26 cellular contexts compared by ENCODE assay signal in genomic region chr2:47561906-47562305, GRCh38. TPM values are rescaled to one million over a fixed set of nuclear protein-coding genes. Genes with fewer than 3 reads are reported as not detected.
DNase-seq lines count a peak whose midpoint lies in the region; ATAC-seq, FAIRE-seq and TF ChIP-seq lines count a peak whose summit lies in the region.
"Had no signal": no experiment of that assay in that cellular context is flagged by ENCODE, and none has a peak within 500 bp of the region (broad histone marks: within the 10 kb centered on the region; RNA-seq: fewer than 3 reads in every experiment).

No MANE protein-coding gene starts in this region.

- CTCF ChIA-PET in HCT116 (lab: Charles Lee): no interaction called here
- CTCF ChIA-PET in PC-3 (lab: Charles Lee): no interaction called here

- no peaks in the 10 kb centered on the region for H3K4me1 Mint-ChIP-seq in chondrocyte (ENCODE audit: low read depth)
- H3K4me1 Mint-ChIP-seq: CD4-positive, alpha-beta memory T cell; IgD-negative memory B cell had no signal

- H4K20me1 ChIP-seq in HCT116 (ENCODE audit: insufficient read depth) (no peaks in the 10 kb centered on the region), PC-3 (ENCODE audit: low read length) (no peaks in the 10 kb centered on the region)
- H4K20me1 ChIP-seq: BLaER1 treated with 17β-estradiol and CSF1 and Interleukin-3, amounts not matched to agents 10 nM and 100 nM had no signal

- H3K9me2 ChIP-seq in HCT116 (ENCODE audit: insufficient read depth) (no peaks in the 10 kb centered on the region), PC-3 (replicated peaks; ENCODE audit: low read length) (no peaks in the 10 kb centered on the region)

- H3K9ac ChIP-seq in HCT116 (ENCODE audit: low read length): no peak overlapping the region
- H3K9ac ChIP-seq in PC-3 (ENCODE audit: low read length): no peak overlapping the region
- H3K9ac ChIP-seq: BLaER1 treated with 17β-estradiol and CSF1 and Interleukin-3, amounts not matched to agents 10 nM and 100 nM had no signal

- TF ChIP-seq CTCF in HCT116 (IDR thresholded peaks at IDR 0.05 in 2 of 3, conservative IDR thresholded peaks at IDR 0.05 in 1 of 3; ENCODE audit: borderline replicate concordance in 1 of 3, insufficient read depth in 1 of 3, low read depth in 2 of 3, low read length in 2 of 3): no peak
- no peak for TF ChIP-seq CTCF in PC-3 (conservative IDR thresholded peaks at IDR 0.05; ENCODE audit: low read depth, low read length)
- no peak for TF ChIP-seq CTCF in bronchial epithelial cell (IDR thresholded peaks at IDR 0.05; ENCODE audit: insufficient read depth, low read length, severe bottlenecking)
- TF ChIP-seq CTCF in chondrocyte (IDR thresholded peaks at IDR 0.05): no peak

- H3K9me3 Mint-ChIP-seq in chondrocyte (ENCODE audit: low read depth): no peaks in the 10 kb centered on the region
- H3K9me3 Mint-ChIP-seq: CD4-positive, alpha-beta memory T cell; IgD-negative memory B cell had no signal

- BruUV-seq in HCT116 (replicated peaks; lab: Mats Ljungman, UMichigan) (no TSS peak), PC-3 (replicated peaks; lab: Mats Ljungman, UMichigan) (no TSS peak)

- H3K9me3 ChIP-seq in HCT116 (ENCODE audit: control insufficient read depth in 1 of 2, insufficient read depth in 1 of 2, low read depth in 1 of 2, low read length in 2 of 2) (no peaks in the 10 kb centered on the region), PC-3 (ENCODE audit: low read length) (no peaks in the 10 kb centered on the region)
- H3K9me3 ChIP-seq: BLaER1 treated with 17β-estradiol and CSF1 and Interleukin-3, amounts not matched to agents 10 nM and 100 nM; Caco-2; Peyer's patch had no signal

- intact Hi-C loops in HCT116 (cut with micrococcal nuclease): no loop called here
- intact Hi-C loops in PC-3 (cut with micrococcal nuclease): no loop called here
- intact Hi-C loops in cardiac septum (cut with DNase I): no loop called here

- no peaks in the 10 kb centered on the region for H3K36me3 ChIP-seq in HCT116 (ENCODE audit: control insufficient read depth in 1 of 2, insufficient read depth in 2 of 2, low read length in 2 of 2)
- no peaks in the 10 kb centered on the region for H3K36me3 ChIP-seq in PC-3 (ENCODE audit: low read depth, low read length)
- H3K36me3 ChIP-seq in bronchial epithelial cell (ENCODE audit: control insufficient read depth, insufficient read depth, low read length): no peaks in the 10 kb centered on the region
- H3K36me3 ChIP-seq: BLaER1 treated with 17β-estradiol and CSF1 and Interleukin-3, amounts not matched to agents 10 nM and 100 nM; Peyer's patch had no signal

- RAD21 ChIA-PET in HCT116 (lab: Charles Lee; ENCODE audit: low non-redundant PET in 1 of 2, low total read pairs in 2 of 2, uncharacterized antibody in 2 of 2, unreplicated experiment in 2 of 2): no interaction called here

- H3K79me2 ChIP-seq in HCT116 (ENCODE audit: insufficient read depth, low read length) (no peaks in the 10 kb centered on the region), PC-3 (ENCODE audit: low read length) (no peaks in the 10 kb centered on the region)

- H3K4me2 ChIP-seq in HCT116 (ENCODE audit: low read length) (no peak overlapping the region), PC-3 (ENCODE audit: low read length) (no peak overlapping the region)
- H3K4me2 ChIP-seq: BLaER1 treated with 17β-estradiol and CSF1 and Interleukin-3, amounts not matched to agents 10 nM and 100 nM had no signal

- POLR2A ChIA-PET in HCT116 (lab: Charles Lee) (no interaction called here), PC-3 (lab: Charles Lee; ENCODE audit: unreplicated experiment) (no interaction called here)

- no peak for DNase-seq in HCT116 (ENCODE audit: low read depth, low spot score)
- DNase-seq in PC-3: peak; percentile 14
- DNase-seq in bronchial epithelial cell (ENCODE audit: low read depth): peak; percentile 20
- peak; percentile 87 for DNase-seq in islet precursor cell
- DNase-seq in cardiac septum (ENCODE audit: low spot score): no peak
- DNase-seq in GM19239 (ENCODE audit: insufficient read length, low spot score): no peak
- DNase-seq in NCI-H2227 treated with DMSO at 0.1 percent for 48 hours (lab: John Stamatoyannopoulos, UW): no peak
- no peak for DNase-seq in chondrocyte (ENCODE audit: low spot score)
- DNase-seq: Caco-2; CD4-positive, alpha-beta memory T cell; DMS 273 treated with DMSO at 0.1 percent for 48 hours; GOT3; HCEC 1CT; NCI-H1092 treated with DMSO at 0.1 percent for 48 hours; NCI-H2029; NCI-H345; NCI-H524; NCI-H774; Peyer's patch had no signal

- H3K4me3 ChIP-seq in HCT116 (replicated peaks in 1 of 2; ENCODE audit: low read depth in 1 of 2, low read length in 2 of 2) (no peak overlapping the region), PC-3 (ENCODE audit: low read length) (no peak overlapping the region), bronchial epithelial cell (ENCODE audit: low read depth, low read length) (no peak overlapping the region)
- H3K4me3 ChIP-seq: BLaER1 treated with 17β-estradiol and CSF1 and Interleukin-3, amounts not matched to agents 10 nM and 100 nM; Peyer's patch had no signal

- peaks cover 0 to 10% of the 10 kb centered on the region in 2 experiments; a peak in 1 of 4 replicates for H3K4me1 ChIP-seq in HCT116 (ENCODE audit: control insufficient read depth in 1 of 2, insufficient read depth in 2 of 2, low read length in 2 of 2)
- peaks cover 15% of the 10 kb centered on the region for H3K4me1 ChIP-seq in PC-3 (ENCODE audit: insufficient read depth, low read length)
- H3K4me1 ChIP-seq: Peyer's patch had no signal

- H3K27me3 ChIP-seq in HCT116 (ENCODE audit: insufficient read depth, low read length) (0 out of 2 replicates have a peak, but pooled peaks cover 7% of the 10 kb centered on the region), PC-3 (ENCODE audit: low read length) (peaks cover 36% of the 10 kb centered on the region), bronchial epithelial cell (ENCODE audit: control insufficient read depth, insufficient read depth, low read length) (no peaks in the 10 kb centered on the region)
- H3K27me3 ChIP-seq: Peyer's patch had no signal

- H3K27ac ChIP-seq in HCT116 (ENCODE audit: low read depth, low read length) (no peak overlapping the region), PC-3 (ENCODE audit: low read length) (no peak overlapping the region)
- H3K27ac ChIP-seq: BLaER1 treated with 17β-estradiol and CSF1 and Interleukin-3, amounts not matched to agents 10 nM and 100 nM; Peyer's patch had no signal

- TF ChIP-seq POLR2A in HCT116 (IDR thresholded peaks at IDR 0.05; ENCODE audit: borderline replicate concordance, extremely low read depth, insufficient read depth, insufficient read length): no peak

- no peak overlapping the region for H3K4me3 Mint-ChIP-seq in chondrocyte (ENCODE audit: unreplicated experiment)
- H3K4me3 Mint-ChIP-seq: CD4-positive, alpha-beta memory T cell; IgD-negative memory B cell had no signal

- peaks cover 42% of the 10 kb centered on the region for H3K27me3 Mint-ChIP-seq in chondrocyte (ENCODE audit: low read depth)

- H3K27ac Mint-ChIP-seq in chondrocyte (ENCODE audit: unreplicated experiment): no peak overlapping the region
- H3K27ac Mint-ChIP-seq: CD4-positive, alpha-beta memory T cell; IgD-negative memory B cell had no signal

- ATAC-seq in HCT116: peak; percentile 79
- no peak for ATAC-seq in PC-3
- ATAC-seq: Right ventricle myocardium inferior had no signal

- no peaks in the 10 kb centered on the region for H3F3A ChIP-seq in PC-3 (ENCODE audit: low read length, unreplicated experiment)

- FAIRE-seq in bronchial epithelial cell (lab: Jason Lieb, UNC) (peak; percentile 76), GM19239 (lab: Jason Lieb, UNC) (no peak)
- FAIRE-seq: G401.6, GM12892 had no signal

- peak; percentile 44; the same call in 1 of the 2 replicates for TF ChIP-seq RAD21 in HCT116 (IDR thresholded peaks at IDR 0.05; ENCODE audit: low read depth)

- no peaks in the 10 kb centered on the region for H3K36me3 Mint-ChIP-seq in chondrocyte (ENCODE audit: low read depth)
- H3K36me3 Mint-ChIP-seq: CD4-positive, alpha-beta memory T cell; IgD-negative memory B cell had no signal

- no peak overlapping the region for H2AFZ ChIP-seq in HCT116 (ENCODE audit: low read depth, low read length, poor library complexity, severe bottlenecking)
- no peak overlapping the region for H2AFZ ChIP-seq in PC-3 (ENCODE audit: low read length)

TF ChIP-seq in HCT116, 20 proteins besides CTCF, POLR2A, EP300 and RAD21:
- no peak for TF ChIP-seq JUND (IDR thresholded peaks at IDR 0.05)
- no peak for TF ChIP-seq ELF1 (IDR thresholded peaks at IDR 0.05; ENCODE audit: borderline replicate concordance, low read depth)
- no peak for TF ChIP-seq CBX3 (IDR thresholded peaks at IDR 0.05; ENCODE audit: low read depth)
- TF ChIP-seq TCF7L2 (IDR thresholded peaks at IDR 0.05; ENCODE audit: borderline replicate concordance, extremely low read depth, insufficient read depth, insufficient read length): no peak
TF ChIP-seq in HCT116: peak in this region for 0.

RNA-seq across cellular contexts. Expression of gene KCNK12, which starts 8.9 kb away (rescaled TPM):
- not detected for total RNA-seq in HCT116 (2021; ENCODE audit: unreplicated experiment)
- not detected in 2 replicates for polyA plus RNA-seq in HCT116 (2012)
- 0.04 and 0.12 TPM in 2 replicates for total RNA-seq in PC-3 (2014; rRNA removed)
- total RNA-seq in bronchial epithelial cell: under 0.01 TPM in 2 replicates
- total RNA-seq in cardiac septum: 0.05 TPM
- not detected in 3 replicates for total RNA-seq in chondrocyte
- total RNA-seq: Caco-2, LHCN-M2, Peyer's patch, SK-MEL-5 had no signal

Comparison
In these comparisons a context has a peak if more than half of its experiments do, and no peak if none do; other contexts are left out.
1. DNase-seq: peak in PC-3 (single experiment), bronchial epithelial cell (single experiment) and islet precursor cell (single experiment); none in HCT116 (single experiment), cardiac septum (single experiment), GM19239 (single experiment), NCI-H2227 treated with DMSO at 0.1 percent for 48 hours (single experiment) and chondrocyte (single experiment).